Comparison of ENCODE assay signal across 8 cellular contexts in the genomic region with DNA sequence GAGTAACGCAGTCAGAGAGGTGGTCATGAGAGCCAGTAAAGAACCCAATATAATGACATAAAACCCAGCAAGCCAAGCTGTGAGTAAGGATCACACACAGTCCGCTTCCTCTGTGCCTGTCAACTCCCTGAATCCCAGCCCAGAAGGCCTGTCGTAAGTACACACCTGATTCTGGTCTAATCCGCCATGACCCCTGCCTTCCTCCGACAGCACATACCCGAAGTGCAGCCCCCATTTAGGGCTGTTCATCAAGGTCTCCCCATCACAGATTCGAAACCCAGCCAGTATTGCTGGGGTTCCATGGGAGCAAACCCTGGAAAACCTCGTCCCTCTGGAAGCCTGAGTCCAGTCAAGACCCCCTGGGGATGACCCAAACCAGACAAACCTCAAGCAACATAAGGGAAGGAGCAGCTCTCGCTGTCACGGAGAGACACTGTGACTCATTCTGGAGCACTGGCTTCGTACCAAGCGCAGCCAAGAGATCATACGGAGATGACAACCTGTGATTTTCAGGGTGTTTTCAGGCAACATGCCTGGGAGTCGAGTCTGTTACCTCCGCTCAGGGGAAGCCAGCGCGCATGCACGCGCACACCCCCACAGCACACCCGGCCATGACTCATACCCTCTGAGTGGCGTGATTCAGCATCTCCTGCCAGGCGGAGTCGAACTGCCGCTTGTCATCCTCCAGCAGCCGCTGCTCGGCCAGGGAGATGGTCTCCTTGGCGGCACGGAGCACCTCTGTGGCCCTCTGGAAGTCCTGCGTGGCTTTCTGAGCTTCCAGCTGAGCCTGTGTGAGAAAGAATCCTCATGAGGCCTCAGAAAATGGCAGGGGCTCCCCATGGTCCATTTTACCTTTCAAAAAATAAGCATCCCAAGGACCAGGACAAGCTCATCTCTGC.
A peak's percentile ranks its signal among the peaks of the same experiment; 100 is the strongest.
DNase-seq lines count a peak whose midpoint lies in the region; ATAC-seq, FAIRE-seq and TF ChIP-seq lines count a peak whose summit lies in the region.

No MANE protein-coding gene starts in this region.

- H3K27ac Mint-ChIP-seq in activated B cell treated with CpG ODN at 0.5 μM for 24 hours (peak overlapping the region; percentile 85), MCF 10A (ENCODE audit: low read depth, unreplicated experiment) (peak overlapping the region; percentile 91)

- TF ChIP-seq CTCF in activated B cell treated with CpG ODN at 0.5 μM for 24 hours (IDR thresholded peaks at IDR 0.05) (no peak), MCF 10A (IDR thresholded peaks at IDR 0.05; ENCODE audit: unreplicated experiment) (no peak), kidney (IDR thresholded peaks at IDR 0.05; ENCODE audit: borderline replicate concordance, extremely low read depth, insufficient read depth) (no peak)

- BruUV-seq in MCF 10A (replicated peaks; lab: Mats Ljungman, UMichigan) = no TSS peak

- no peak for FAIRE-seq in kidney (lab: Jason Lieb, UNC)

- H3K9ac ChIP-seq in kidney (ENCODE audit: low read length in 2 of 2) = peak overlapping the region in 1 of 2 donors; percentile 27

- CTCF ChIA-PET in activated B cell treated with CpG ODN at 0.5 μM for 24 hours (lab: Charles Lee) (interaction anchor here (1.0 to 10.2 kb wide), 17 partner anchors 20 to 138 kb away, joined by 3 to 156 read pairs (median 13); partner anchors contain the start of gene SH3BP5), MCF 10A (lab: Yijun Ruan, JAX) (interaction anchor here (0.6 to 9.6 kb wide), 36 partner anchors 10 to 299 kb away, joined by 3 to 183 read pairs (median 7); partner anchors contain the start of gene SH3BP5)

- peak overlapping the region; percentile 25 to 58 for H3K27ac ChIP-seq in kidney (ENCODE audit: low read depth in 2 of 2, low read length in 2 of 2)

- H3K4me1 Mint-ChIP-seq in activated B cell treated with CpG ODN at 0.5 μM for 24 hours (peaks cover 93% of the 10 kb centered on the region), MCF 10A (ENCODE audit: insufficient read depth, unreplicated experiment) (peaks cover 34% of the 10 kb centered on the region)

- H3K27me3 Mint-ChIP-seq in activated B cell treated with CpG ODN at 0.5 μM for 24 hours (no peaks in the 10 kb centered on the region), MCF 10A (ENCODE audit: insufficient read depth, unreplicated experiment) (no peaks in the 10 kb centered on the region)

- H3K36me3 Mint-ChIP-seq in activated B cell treated with CpG ODN at 0.5 μM for 24 hours (ENCODE audit: low read depth) = peaks cover 38% of the 10 kb centered on the region
- no peaks in the 10 kb centered on the region for H3K36me3 Mint-ChIP-seq in MCF 10A (ENCODE audit: insufficient read depth, unreplicated experiment)

- peaks cover under 1 to 10% of the 10 kb centered on the region in 2 donors for H3K4me1 ChIP-seq in kidney (ENCODE audit: control insufficient read depth in 1 of 2, insufficient read depth in 1 of 2, low read depth in 1 of 2, low read length in 2 of 2)

- POLR2A ChIA-PET in activated B cell treated with CpG ODN at 0.5 μM for 24 hours (lab: Charles Lee) (interaction anchor here (0.5 to 8.9 kb wide), 16 partner anchors 41 to 321 kb away, joined by 3 to 118 read pairs (median 5); partner anchors contain the start of genes CAPN7 and SH3BP5), MCF 10A (lab: Yijun Ruan, JAX) (interaction anchor here (0.6 to 6.5 kb wide), 13 partner anchors 10 to 972 kb away, joined by 3 to 74 read pairs (median 4); partner anchors contain the start of genes CAPN7 and SH3BP5)

- H3K9me3 Mint-ChIP-seq in activated B cell treated with CpG ODN at 0.5 μM for 24 hours = no peaks in the 10 kb centered on the region
- no peaks in the 10 kb centered on the region for H3K9me3 Mint-ChIP-seq in MCF 10A (ENCODE audit: unreplicated experiment)

- no peaks in the 10 kb centered on the region for H3K9me3 ChIP-seq in kidney (ENCODE audit: control insufficient read depth in 1 of 2, low read length in 2 of 2)

- DNase-seq in ACHN = peak; percentile 93
- peak; percentile 99 for DNase-seq in HT1080 (ENCODE audit: low read depth)
- peak; percentile 74 for DNase-seq in activated B cell treated with CpG ODN at 0.5 μM for 24 hours
- peak; percentile 95 for DNase-seq in MCF 10A (ENCODE audit: unreplicated experiment)
- peak; percentile 91 for DNase-seq in kidney
- peak; percentile 64 to 83 (median 74) for DNase-seq in stimulated activated CD4-positive, alpha-beta T cell treated with anti-CD3 and anti-CD28 coated beads, Interleukin-1b, Interleukin-23, amount 100 ng/mL, for 24 hours (ENCODE audit: low read depth in 4 of 4, low spot score in 1 of 4)

- ATAC-seq in GM19351 (IDR thresholded peaks at IDR 0.05; ENCODE audit: unreplicated experiment) (peak; percentile 72), activated B cell treated with CpG ODN at 0.5 μM for 24 hours (ENCODE audit: low read depth) (peak; percentile 62), HG02970 (IDR thresholded peaks at IDR 0.05; ENCODE audit: low FRiP score, unreplicated experiment) (no peak)

- H3K4me3 Mint-ChIP-seq in activated B cell treated with CpG ODN at 0.5 μM for 24 hours (peak overlapping the region; percentile 62), MCF 10A (ENCODE audit: unreplicated experiment) (peak overlapping the region; percentile 49)

- intact Hi-C loops in activated B cell treated with CpG ODN at 0.5 μM for 24 hours (cut with micrococcal nuclease) (loop anchor here (1.0 to 2.0 kb wide), 2 partner anchors 63 to 76 kb away; partner anchors contain the start of gene CAPN7), MCF 10A (cut with micrococcal nuclease) (loop anchor here (10.0 kb wide), 1 partner anchor 165 kb away; no protein-coding TSS in a partner anchor), kidney (cut with DNase I) (loop anchor here (5.0 kb wide), 1 partner anchor 108 kb away; no protein-coding TSS in a partner anchor)

- peaks cover 3 to 8% of the 10 kb centered on the region in 2 donors for H3K36me3 ChIP-seq in kidney (ENCODE audit: control insufficient read depth in 1 of 2, insufficient read depth in 2 of 2, low read length in 2 of 2)

- in situ Hi-C loops in ACHN (cut with HindIII; ENCODE audit: low pct_ligation_motif_present, low pct_unique_long_range_greater_than_20kb, low sequenced_read_pairs) = no loop called here

- H3K4me3 ChIP-seq in kidney (ENCODE audit: low read length in 2 of 2) = no peak overlapping the region
